ENCODE assay signal across 12 cellular contexts in genomic region chr9:27485158-27485557, GRCh38. TPM values are rescaled to one million over a fixed set of nuclear protein-coding genes. Genes with fewer than 3 reads are reported as not detected.
DNase-seq lines count a peak whose midpoint lies in the region; ATAC-seq and TF ChIP-seq lines count a peak whose summit lies in the region.
"Had no signal": no experiment of that assay in that cellular context is flagged by ENCODE, and none has a peak within 500 bp of the region (broad histone marks: within the 10 kb centered on the region; RNA-seq: fewer than 3 reads in every experiment).

No MANE protein-coding gene starts in this region.

- peaks cover 37% of the 10 kb centered on the region for H3K4me1 Mint-ChIP-seq in CD14-positive monocyte

- peaks cover 11 to 13% of the 10 kb centered on the region in 2 donors for H3K36me3 Mint-ChIP-seq in activated naive CD4-positive, alpha-beta T cell treated with anti-CD3 and anti-CD28 coated beads, Interleukin-2, amount 50 U/mL, for 72 hours
- peaks cover 11 to 14% of the 10 kb centered on the region in 2 donors for H3K36me3 Mint-ChIP-seq in CD14-positive monocyte

- no peak overlapping the region for H3K4me3 ChIP-seq in gastroesophageal sphincter
- H3K4me3 ChIP-seq: SK-N-MC had no signal

- no peaks in the 10 kb centered on the region for H3K9me3 ChIP-seq in gastroesophageal sphincter

- TF ChIP-seq CTCF in gastroesophageal sphincter (IDR thresholded peaks at IDR 0.05) (no peak), CD14-positive monocyte (IDR thresholded peaks at IDR 0.05) (no peak)

- peaks cover 0 to 7% (median 4%) of the 10 kb centered on the region in 3 donors for H3K4me1 ChIP-seq in gastroesophageal sphincter

- no peak overlapping the region for H3K4me3 Mint-ChIP-seq in CD14-positive monocyte

- intact Hi-C loops in CD14-positive monocyte (cut with micrococcal nuclease), result no loop called here

- H3K36me3 ChIP-seq in gastroesophageal sphincter, result no peaks in the 10 kb centered on the region

- peak; percentile 70 to 79 for ATAC-seq in activated naive CD4-positive, alpha-beta T cell treated with anti-CD3 and anti-CD28 coated beads, Interleukin-2, amount 50 U/mL, for 72 hours
- ATAC-seq in HG02610 (IDR thresholded peaks at IDR 0.05; ENCODE audit: unreplicated experiment) (peak; percentile 68), HG03520 (IDR thresholded peaks at IDR 0.05; ENCODE audit: unreplicated experiment) (peak; percentile 72), gastroesophageal sphincter (no peak)

- no peaks in the 10 kb centered on the region for H3K27me3 ChIP-seq in gastroesophageal sphincter

- no peak for TF ChIP-seq POLR2A in gastroesophageal sphincter (IDR thresholded peaks at IDR 0.05)

- no peak for DNase-seq in activated naive CD4-positive, alpha-beta T cell treated with anti-CD3 and anti-CD28 coated beads, Interleukin-2, amount 50 U/mL, for 72 hours (ENCODE audit: low spot score in 2 of 2)
- no peak for DNase-seq in activated naive CD4-positive, alpha-beta T cell (lab: John Stamatoyannopoulos, UW)
- DNase-seq in NCI-H146 treated with DMSO at 0.1 percent for 48 hours (lab: John Stamatoyannopoulos, UW; ENCODE audit: unreplicated experiment), result no peak
- DNase-seq in SW480 (ENCODE audit: low spot score), result no peak
- no peak for DNase-seq in CD14-positive monocyte (ENCODE audit: low spot score)
- DNase-seq: islet precursor cell, NCI-H1436 treated with DMSO at 0.1 percent for 48 hours had no signal

- H3K9me3 Mint-ChIP-seq in activated naive CD4-positive, alpha-beta T cell treated with anti-CD3 and anti-CD28 coated beads, Interleukin-2, amount 50 U/mL, for 72 hours, result peaks cover 0 to 3% of the 10 kb centered on the region in 2 donors
- H3K9me3 Mint-ChIP-seq in CD14-positive monocyte, result peaks cover 0 to 5% (median 0%) of the 10 kb centered on the region in 7 donors

- TF ChIP-seq EP300 in gastroesophageal sphincter (IDR thresholded peaks at IDR 0.05), result no peak

- no peak overlapping the region for H3K27ac ChIP-seq in gastroesophageal sphincter
- H3K27ac ChIP-seq: SK-N-MC had no signal

- peak overlapping the region in 1 of 2 donors; percentile 39 for H3K27ac Mint-ChIP-seq in activated naive CD4-positive, alpha-beta T cell treated with anti-CD3 and anti-CD28 coated beads, Interleukin-2, amount 50 U/mL, for 72 hours
- H3K27ac Mint-ChIP-seq in CD14-positive monocyte, result no peak overlapping the region
- H3K27ac Mint-ChIP-seq: progenitor cell of endocrine pancreas had no signal

- H3K27me3 Mint-ChIP-seq in CD14-positive monocyte (ENCODE audit: low read depth in 3 of 3), result peaks cover 0 to 2% (median 0%) of the 10 kb centered on the region in 3 donors
- H3K27me3 Mint-ChIP-seq: progenitor cell of endocrine pancreas had no signal

- 100% methylated on average over 1 of the region's 1 CpG for WGBS in gastroesophageal sphincter (ENCODE audit: low coverage in 1 of 2), 2 donors

RNA-seq across cellular contexts. Expression of gene IFNK, which starts 38.9 kb away (rescaled TPM):
- not detected for total RNA-seq in activated naive CD4-positive, alpha-beta T cell treated with anti-CD3 and anti-CD28 coated beads, Interleukin-2, amount 50 U/mL, for 72 hours
- total RNA-seq in gastroesophageal sphincter, result not detected
- polyA plus RNA-seq in CD14-positive monocyte, result not detected
- total RNA-seq: progenitor cell of endocrine pancreas had no signal

RNA-seq across cellular contexts. Expression of gene MOB3B, which starts 44.5 kb away (rescaled TPM):
- 1 to 10 TPM; 1.3 to 2.3 TPM for total RNA-seq in activated naive CD4-positive, alpha-beta T cell treated with anti-CD3 and anti-CD28 coated beads, Interleukin-2, amount 50 U/mL, for 72 hours
- 10 to 100 TPM; 10.2 to 12.4 (median 11.6) TPM for total RNA-seq in gastroesophageal sphincter
- 1 to 10 TPM; 1.2 to 1.4 TPM for polyA plus RNA-seq in CD14-positive monocyte
